In the genomic region with DNA sequence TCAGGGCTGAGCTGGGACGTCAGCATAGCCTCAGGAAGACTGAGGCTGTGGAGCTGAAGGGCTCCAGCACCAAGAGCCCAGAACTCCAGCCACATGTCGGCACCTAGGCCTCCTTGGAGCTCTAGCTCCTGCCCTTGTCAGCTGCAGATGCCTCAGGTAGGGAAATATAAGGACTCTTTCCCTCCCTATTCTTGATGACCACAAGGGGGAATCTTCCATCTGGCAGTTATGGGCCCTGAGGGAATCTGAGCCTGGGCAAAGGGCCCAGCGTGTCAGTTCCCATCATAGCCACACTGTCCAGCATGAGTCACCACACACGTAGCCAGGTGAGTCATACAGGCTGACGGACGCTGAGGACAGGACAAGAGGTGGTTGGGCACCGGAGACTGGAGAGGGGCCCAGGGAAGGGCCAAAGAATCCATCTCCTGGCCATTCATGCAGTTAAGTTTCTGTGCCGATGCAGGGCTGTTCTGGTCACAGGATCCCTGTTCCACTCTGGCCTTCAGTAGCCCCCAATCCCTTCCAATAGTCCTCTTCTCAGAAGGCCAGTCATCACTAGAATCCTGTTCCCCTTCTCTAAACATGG, we compare ENCODE assay signal across 1 cellular context.
A peak's percentile ranks its signal among the peaks of the same experiment; 100 is the strongest.
TF ChIP-seq lines count a peak whose summit lies in the region.

No MANE protein-coding gene starts in this region.

TF ChIP-seq in HepG2, 621 proteins besides CTCF, POLR2A, EP300 and RAD21 (continued from another document and continues in another):
- TF ChIP-seq, protein P1, sequence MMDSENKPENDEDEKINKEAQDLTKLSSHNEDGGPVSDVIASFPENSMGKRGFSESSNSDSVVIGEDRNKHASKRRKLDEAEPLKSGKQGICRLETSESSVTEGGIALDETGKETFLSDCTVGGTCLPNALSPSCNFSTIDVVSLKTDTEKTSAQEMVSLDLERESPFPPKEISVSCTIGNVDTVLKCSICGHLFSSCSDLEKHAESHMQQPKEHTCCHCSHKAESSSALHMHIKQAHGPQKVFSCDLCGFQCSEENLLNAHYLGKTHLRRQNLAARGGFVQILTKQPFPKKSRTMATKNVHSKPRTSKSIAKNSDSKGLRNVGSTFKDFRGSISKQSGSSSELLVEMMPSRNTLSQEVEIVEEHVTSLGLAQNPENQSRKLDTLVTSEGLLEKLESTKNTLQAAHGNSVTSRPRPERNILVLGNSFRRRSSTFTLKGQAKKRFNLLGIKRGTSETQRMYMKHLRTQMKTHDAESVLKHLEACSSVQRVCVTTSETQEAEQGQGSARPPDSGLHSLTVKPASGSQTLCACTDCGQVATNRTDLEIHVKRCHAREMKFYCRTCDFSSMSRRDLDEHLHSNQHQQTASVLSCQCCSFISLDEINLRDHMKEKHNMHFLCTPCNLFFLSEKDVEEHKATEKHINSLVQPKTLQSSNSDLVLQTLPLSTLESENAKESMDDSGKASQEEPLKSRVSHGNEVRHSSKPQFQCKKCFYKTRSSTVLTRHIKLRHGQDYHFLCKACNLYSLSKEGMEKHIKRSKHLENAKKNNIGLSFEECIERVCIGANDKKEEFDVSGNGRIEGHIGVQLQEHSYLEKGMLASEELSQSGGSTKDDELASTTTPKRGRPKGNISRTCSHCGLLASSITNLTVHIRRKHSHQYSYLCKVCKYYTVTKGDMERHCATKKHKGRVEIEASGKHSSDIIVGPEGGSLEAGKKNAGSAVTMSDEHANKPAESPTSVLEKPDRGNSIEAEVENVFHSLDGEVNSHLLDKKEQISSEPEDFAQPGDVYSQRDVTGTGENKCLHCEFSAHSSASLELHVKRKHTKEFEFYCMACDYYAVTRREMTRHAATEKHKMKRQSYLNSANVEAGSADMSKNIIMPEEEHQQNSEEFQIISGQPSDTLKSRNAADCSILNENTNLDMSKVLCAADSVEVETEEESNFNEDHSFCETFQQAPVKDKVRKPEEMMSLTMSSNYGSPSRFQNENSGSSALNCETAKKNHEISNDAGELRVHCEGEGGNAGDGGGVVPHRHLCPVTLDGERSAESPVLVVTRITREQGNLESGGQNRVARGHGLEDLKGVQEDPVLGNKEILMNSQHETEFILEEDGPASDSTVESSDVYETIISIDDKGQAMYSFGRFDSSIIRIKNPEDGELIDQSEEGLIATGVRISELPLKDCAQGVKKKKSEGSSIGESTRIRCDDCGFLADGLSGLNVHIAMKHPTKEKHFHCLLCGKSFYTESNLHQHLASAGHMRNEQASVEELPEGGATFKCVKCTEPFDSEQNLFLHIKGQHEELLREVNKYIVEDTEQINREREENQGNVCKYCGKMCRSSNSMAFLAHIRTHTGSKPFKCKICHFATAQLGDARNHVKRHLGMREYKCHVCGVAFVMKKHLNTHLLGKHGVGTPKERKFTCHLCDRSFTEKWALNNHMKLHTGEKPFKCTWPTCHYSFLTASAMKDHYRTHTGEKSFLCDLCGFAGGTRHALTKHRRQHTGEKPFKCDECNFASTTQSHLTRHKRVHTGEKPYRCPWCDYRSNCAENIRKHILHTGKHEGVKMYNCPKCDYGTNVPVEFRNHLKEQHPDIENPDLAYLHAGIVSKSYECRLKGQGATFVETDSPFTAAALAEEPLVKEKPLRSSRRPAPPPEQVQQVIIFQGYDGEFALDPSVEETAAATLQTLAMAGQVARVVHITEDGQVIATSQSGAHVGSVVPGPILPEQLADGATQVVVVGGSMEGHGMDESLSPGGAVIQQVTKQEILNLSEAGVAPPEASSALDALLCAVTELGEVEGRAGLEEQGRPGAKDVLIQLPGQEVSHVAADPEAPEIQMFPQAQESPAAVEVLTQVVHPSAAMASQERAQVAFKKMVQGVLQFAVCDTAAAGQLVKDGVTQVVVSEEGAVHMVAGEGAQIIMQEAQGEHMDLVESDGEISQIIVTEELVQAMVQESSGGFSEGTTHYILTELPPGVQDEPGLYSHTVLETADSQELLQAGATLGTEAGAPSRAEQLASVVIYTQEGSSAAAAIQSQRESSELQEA (CRISPR knock-in tag; IDR thresholded peaks at IDR 0.05; ENCODE audit: not compliant biosample characterization) = peak; percentile 65
- TF ChIP-seq, protein P2, sequence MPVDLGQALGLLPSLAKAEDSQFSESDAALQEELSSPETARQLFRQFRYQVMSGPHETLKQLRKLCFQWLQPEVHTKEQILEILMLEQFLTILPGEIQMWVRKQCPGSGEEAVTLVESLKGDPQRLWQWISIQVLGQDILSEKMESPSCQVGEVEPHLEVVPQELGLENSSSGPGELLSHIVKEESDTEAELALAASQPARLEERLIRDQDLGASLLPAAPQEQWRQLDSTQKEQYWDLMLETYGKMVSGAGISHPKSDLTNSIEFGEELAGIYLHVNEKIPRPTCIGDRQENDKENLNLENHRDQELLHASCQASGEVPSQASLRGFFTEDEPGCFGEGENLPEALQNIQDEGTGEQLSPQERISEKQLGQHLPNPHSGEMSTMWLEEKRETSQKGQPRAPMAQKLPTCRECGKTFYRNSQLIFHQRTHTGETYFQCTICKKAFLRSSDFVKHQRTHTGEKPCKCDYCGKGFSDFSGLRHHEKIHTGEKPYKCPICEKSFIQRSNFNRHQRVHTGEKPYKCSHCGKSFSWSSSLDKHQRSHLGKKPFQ (CRISPR knock-in tag; IDR thresholded peaks at IDR 0.05; ENCODE audit: insufficient replicate concordance) = no peak
- peak; percentile 47; the same call in 1 of the 2 replicates for TF ChIP-seq BORCS8-MEF2B (CRISPR knock-in tag; IDR thresholded peaks at IDR 0.05)
- peak; percentile 76 for TF ChIP-seq ARNTL (CRISPR knock-in tag; IDR thresholded peaks at IDR 0.05)
- TF ChIP-seq EHMT2 (IDR thresholded peaks at IDR 0.05; ENCODE audit: borderline replicate concordance, low read depth, low read length) = no peak
- TF ChIP-seq, protein P3, sequence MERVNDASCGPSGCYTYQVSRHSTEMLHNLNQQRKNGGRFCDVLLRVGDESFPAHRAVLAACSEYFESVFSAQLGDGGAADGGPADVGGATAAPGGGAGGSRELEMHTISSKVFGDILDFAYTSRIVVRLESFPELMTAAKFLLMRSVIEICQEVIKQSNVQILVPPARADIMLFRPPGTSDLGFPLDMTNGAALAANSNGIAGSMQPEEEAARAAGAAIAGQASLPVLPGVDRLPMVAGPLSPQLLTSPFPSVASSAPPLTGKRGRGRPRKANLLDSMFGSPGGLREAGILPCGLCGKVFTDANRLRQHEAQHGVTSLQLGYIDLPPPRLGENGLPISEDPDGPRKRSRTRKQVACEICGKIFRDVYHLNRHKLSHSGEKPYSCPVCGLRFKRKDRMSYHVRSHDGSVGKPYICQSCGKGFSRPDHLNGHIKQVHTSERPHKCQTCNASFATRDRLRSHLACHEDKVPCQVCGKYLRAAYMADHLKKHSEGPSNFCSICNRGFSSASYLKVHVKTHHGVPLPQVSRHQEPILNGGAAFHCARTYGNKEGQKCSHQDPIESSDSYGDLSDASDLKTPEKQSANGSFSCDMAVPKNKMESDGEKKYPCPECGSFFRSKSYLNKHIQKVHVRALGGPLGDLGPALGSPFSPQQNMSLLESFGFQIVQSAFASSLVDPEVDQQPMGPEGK (CRISPR knock-in tag; IDR thresholded peaks at IDR 0.05) = peak; percentile 46
- TF ChIP-seq KAT7 (CRISPR knock-in tag; IDR thresholded peaks at IDR 0.05; ENCODE audit: borderline replicate concordance) = peak; percentile 75; the same call in 1 of the 2 replicates
- TF ChIP-seq ZKSCAN1 (IDR thresholded peaks at IDR 0.05; ENCODE audit: low read length) = 0 out of 2 replicates have a peak, but pooled peaks have one; percentile 54
- TF ChIP-seq ZNF335 (CRISPR knock-in tag; IDR thresholded peaks at IDR 0.05) = peak; percentile 57; the same call in 1 of the 2 replicates
- TF ChIP-seq, protein P4, sequence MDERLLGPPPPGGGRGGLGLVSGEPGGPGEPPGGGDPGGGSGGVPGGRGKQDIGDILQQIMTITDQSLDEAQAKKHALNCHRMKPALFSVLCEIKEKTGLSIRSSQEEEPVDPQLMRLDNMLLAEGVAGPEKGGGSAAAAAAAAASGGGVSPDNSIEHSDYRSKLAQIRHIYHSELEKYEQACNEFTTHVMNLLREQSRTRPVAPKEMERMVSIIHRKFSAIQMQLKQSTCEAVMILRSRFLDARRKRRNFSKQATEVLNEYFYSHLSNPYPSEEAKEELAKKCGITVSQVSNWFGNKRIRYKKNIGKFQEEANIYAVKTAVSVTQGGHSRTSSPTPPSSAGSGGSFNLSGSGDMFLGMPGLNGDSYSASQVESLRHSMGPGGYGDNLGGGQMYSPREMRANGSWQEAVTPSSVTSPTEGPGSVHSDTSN (CRISPR knock-in tag; IDR thresholded peaks at IDR 0.05) = peak; percentile 75
- no peak for TF ChIP-seq HNRNPH1 (optimal IDR thresholded peaks at IDR 0.05; ENCODE audit: low read depth, low read length)
- peak; percentile 93 for TF ChIP-seq KAT8 (CRISPR knock-in tag; IDR thresholded peaks at IDR 0.05)
- TF ChIP-seq, protein P5, sequence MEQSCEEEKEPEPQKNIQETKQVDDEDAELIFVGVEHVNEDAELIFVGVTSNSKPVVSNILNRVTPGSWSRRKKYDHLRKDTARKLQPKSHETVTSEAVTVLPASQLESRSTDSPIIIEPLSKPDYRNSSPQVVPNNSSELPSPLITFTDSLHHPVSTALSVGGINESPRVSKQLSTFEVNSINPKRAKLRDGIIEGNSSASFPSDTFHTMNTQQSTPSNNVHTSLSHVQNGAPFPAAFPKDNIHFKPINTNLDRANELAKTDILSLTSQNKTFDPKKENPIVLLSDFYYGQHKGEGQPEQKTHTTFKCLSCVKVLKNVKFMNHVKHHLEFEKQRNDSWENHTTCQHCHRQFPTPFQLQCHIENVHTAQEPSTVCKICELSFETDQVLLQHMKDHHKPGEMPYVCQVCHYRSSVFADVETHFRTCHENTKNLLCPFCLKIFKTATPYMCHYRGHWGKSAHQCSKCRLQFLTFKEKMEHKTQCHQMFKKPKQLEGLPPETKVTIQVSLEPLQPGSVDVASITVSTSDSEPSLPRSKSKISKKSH (CRISPR knock-in tag; IDR thresholded peaks at IDR 0.05; ENCODE audit: borderline replicate concordance) = peak; percentile 86
- TF ChIP-seq, protein P6, sequence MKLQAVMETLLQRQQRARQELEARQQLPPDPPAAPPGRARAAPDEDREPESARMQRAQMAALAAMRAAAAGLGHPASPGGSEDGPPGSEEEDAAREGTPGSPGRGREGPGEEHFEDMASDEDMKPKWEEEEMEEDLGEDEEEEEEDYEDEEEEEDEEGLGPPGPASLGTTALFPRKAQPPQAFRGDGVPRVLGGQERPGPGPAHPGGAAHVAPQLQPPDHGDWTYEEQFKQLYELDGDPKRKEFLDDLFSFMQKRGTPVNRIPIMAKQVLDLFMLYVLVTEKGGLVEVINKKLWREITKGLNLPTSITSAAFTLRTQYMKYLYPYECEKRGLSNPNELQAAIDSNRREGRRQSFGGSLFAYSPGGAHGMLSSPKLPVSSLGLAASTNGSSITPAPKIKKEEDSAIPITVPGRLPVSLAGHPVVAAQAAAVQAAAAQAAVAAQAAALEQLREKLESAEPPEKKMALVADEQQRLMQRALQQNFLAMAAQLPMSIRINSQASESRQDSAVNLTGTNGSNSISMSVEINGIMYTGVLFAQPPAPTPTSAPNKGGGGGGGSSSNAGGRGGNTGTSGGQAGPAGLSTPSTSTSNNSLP (IDR thresholded peaks at IDR 0.05; ENCODE audit: low read depth, low read length) = peak; percentile 87
- TF ChIP-seq, protein P7, sequence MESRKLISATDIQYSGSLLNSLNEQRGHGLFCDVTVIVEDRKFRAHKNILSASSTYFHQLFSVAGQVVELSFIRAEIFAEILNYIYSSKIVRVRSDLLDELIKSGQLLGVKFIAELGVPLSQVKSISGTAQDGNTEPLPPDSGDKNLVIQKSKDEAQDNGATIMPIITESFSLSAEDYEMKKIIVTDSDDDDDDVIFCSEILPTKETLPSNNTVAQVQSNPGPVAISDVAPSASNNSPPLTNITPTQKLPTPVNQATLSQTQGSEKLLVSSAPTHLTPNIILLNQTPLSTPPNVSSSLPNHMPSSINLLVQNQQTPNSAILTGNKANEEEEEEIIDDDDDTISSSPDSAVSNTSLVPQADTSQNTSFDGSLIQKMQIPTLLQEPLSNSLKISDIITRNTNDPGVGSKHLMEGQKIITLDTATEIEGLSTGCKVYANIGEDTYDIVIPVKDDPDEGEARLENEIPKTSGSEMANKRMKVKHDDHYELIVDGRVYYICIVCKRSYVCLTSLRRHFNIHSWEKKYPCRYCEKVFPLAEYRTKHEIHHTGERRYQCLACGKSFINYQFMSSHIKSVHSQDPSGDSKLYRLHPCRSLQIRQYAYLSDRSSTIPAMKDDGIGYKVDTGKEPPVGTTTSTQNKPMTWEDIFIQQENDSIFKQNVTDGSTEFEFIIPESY (CRISPR knock-in tag; IDR thresholded peaks at IDR 0.05) = peak; percentile 66; the same call in 1 of the 2 replicates
- TF ChIP-seq, protein P8, sequence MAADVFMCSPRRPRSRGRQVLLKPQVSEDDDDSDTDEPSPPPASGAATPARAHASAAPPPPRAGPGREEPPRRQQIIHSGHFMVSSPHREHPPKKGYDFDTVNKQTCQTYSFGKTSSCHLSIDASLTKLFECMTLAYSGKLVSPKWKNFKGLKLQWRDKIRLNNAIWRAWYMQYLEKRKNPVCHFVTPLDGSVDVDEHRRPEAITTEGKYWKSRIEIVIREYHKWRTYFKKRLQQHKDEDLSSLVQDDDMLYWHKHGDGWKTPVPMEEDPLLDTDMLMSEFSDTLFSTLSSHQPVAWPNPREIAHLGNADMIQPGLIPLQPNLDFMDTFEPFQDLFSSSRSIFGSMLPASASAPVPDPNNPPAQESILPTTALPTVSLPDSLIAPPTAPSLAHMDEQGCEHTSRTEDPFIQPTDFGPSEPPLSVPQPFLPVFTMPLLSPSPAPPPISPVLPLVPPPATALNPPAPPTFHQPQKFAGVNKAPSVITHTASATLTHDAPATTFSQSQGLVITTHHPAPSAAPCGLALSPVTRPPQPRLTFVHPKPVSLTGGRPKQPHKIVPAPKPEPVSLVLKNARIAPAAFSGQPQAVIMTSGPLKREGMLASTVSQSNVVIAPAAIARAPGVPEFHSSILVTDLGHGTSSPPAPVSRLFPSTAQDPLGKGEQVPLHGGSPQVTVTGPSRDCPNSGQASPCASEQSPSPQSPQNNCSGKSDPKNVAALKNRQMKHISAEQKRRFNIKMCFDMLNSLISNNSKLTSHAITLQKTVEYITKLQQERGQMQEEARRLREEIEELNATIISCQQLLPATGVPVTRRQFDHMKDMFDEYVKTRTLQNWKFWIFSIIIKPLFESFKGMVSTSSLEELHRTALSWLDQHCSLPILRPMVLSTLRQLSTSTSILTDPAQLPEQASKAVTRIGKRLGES (CRISPR knock-in tag; IDR thresholded peaks at IDR 0.05; ENCODE audit: borderline replicate concordance) = no peak
- TF ChIP-seq PHF5A (CRISPR knock-in tag; IDR thresholded peaks at IDR 0.05; ENCODE audit: low read depth, unreplicated experiment) = peak; percentile 79
- no peak for TF ChIP-seq RBM39 (IDR thresholded peaks at IDR 0.05; ENCODE audit: low read depth, low read length, poor library complexity, severe bottlenecking)
